Comparison of ENCODE assay signal across 33 cellular contexts in the genomic region with DNA sequence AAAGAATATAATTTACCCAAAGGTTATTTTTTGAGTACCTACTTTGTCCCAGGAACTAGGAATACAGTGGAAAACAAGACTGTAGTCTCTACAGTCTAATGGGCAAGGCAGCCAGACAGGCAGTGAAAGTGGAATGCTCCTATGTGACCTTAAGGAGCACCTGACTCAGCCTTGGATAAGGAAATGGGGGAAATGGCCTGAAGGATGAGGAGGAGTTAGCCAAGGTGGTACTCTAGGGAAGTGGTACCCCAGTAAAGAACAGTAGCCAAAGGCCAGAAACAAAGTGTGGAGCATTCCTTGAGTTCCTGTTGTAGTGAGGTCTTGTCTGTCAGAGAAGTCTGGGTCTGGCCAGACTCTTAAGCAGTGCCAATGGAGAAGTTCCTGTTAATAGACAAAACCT. TPM values are rescaled to one million over a fixed set of nuclear protein-coding genes. Genes with fewer than 3 reads are reported as not detected.
DNase-seq lines count a peak whose midpoint lies in the region; ATAC-seq and TF ChIP-seq lines count a peak whose summit lies in the region.
"Had no signal": no experiment of that assay in that cellular context is flagged by ENCODE, and none has a peak within 500 bp of the region (broad histone marks: within the 10 kb centered on the region; RNA-seq: fewer than 3 reads in every experiment).

No MANE protein-coding gene starts in this region.

- CTCF ChIA-PET in activated B cell treated with CpG ODN at 0.5 μM for 24 hours (lab: Charles Lee), result interaction anchor here (2.1 kb wide), 1 partner anchor 21 kb away, joined by 6 read pairs; no protein-coding TSS in a partner anchor

- H3K36me3 Mint-ChIP-seq in activated B cell treated with CpG ODN at 0.5 μM for 24 hours (ENCODE audit: low read depth), result peaks cover 88% of the 10 kb centered on the region

- H3K27ac ChIP-seq in left ventricle myocardium inferior (replicated peaks) (peak overlapping the region; percentile 4), neutrophil (peak overlapping the region; percentile 88), tibial artery (no peak overlapping the region)
- H3K27ac ChIP-seq: prostate gland, SJCRH30, VCaP had no signal

- H3K27me3 ChIP-seq in left ventricle myocardium inferior (ENCODE audit: low read depth), result no peaks in the 10 kb centered on the region
- H3K27me3 ChIP-seq in neutrophil, result no peaks in the 10 kb centered on the region
- no peaks in the 10 kb centered on the region for H3K27me3 ChIP-seq in tibial artery
- H3K27me3 ChIP-seq: left lung, SJCRH30 had no signal

- intact Hi-C loops in left ventricle myocardium inferior (cut with micrococcal nuclease), result no loop called here
- intact Hi-C loops in left ventricle myocardium superior (cut with micrococcal nuclease), result no loop called here
- intact Hi-C loops in activated B cell treated with CpG ODN at 0.5 μM for 24 hours (cut with micrococcal nuclease), result no loop called here
- intact Hi-C loops in tibial artery (cut with DNase I; ENCODE audit: low total_unique reads), result no loop called here

- POLR2A ChIA-PET in activated B cell treated with CpG ODN at 0.5 μM for 24 hours (lab: Charles Lee), result interaction anchor here (0.6 to 2.9 kb wide), 6 partner anchors 20 to 346 kb away, joined by 3 to 10 read pairs (median 8); a partner anchor contains a TSS

- ATAC-seq in left ventricle myocardium superior (no peak), activated B cell treated with CpG ODN at 0.5 μM for 24 hours (ENCODE audit: low read depth) (no peak), GM21825 (IDR thresholded peaks at IDR 0.05; ENCODE audit: unreplicated experiment) (no peak)
- ATAC-seq: effector memory CD8-positive, alpha-beta T cell; GM12878; HepG2; left lung; sciatic nerve had no signal

- H3K36me3 ChIP-seq in left ventricle myocardium inferior, result peaks cover 95% of the 10 kb centered on the region
- H3K36me3 ChIP-seq in neutrophil, result peaks cover 60% of the 10 kb centered on the region
- peaks cover 73 to 86% (median 77%) of the 10 kb centered on the region in 3 donors for H3K36me3 ChIP-seq in tibial artery

- peaks cover 47% of the 10 kb centered on the region for H3K4me1 Mint-ChIP-seq in activated B cell treated with CpG ODN at 0.5 μM for 24 hours

- H3K27ac Mint-ChIP-seq in activated B cell treated with CpG ODN at 0.5 μM for 24 hours, result peak overlapping the region; percentile 90
- H3K27ac Mint-ChIP-seq: mesothelial cell of epicardium had no signal

- DNase-seq in left ventricle myocardium inferior (no peak), left ventricle myocardium superior (no peak), activated B cell treated with CpG ODN at 0.5 μM for 24 hours (no peak), T-helper 9 cell (no peak), tibial artery (no peak)
- DNase-seq: activated CD4-positive, alpha-beta T cell treated with anti-CD3 and anti-CD28 coated beads for 4 hours; activated CD8-positive, alpha-beta memory T cell treated with anti-CD3 and anti-CD28 coated beads for 24 hours; activated effector memory CD4-positive, alpha-beta T cell treated with anti-CD3 and anti-CD28 coated beads, Interleukin-2, amount 50 U/mL, for 16 hours; activated naive CD8-positive, alpha-beta T cell treated with anti-CD3 and anti-CD28 coated beads for 36 hours; activated T-cell treated with anti-CD3 and anti-CD28 coated beads for 4 hours; cortex of kidney; DMS153; effector memory CD8-positive, alpha-beta T cell; HCEC 1CT; islet precursor cell; Karpas-422; left lung; NCI-H1048; NCI-H446 treated with DMSO at 0.1 percent for 48 hours; NCI-H774; SJCRH30; stimulated activated CD4-positive, alpha-beta T cell treated with anti-CD3 and anti-CD28 coated beads, Interleukin-12 subunit alpha, Interleukin-12 subunit beta, amount 100 ng/mL, for 4 hours; stimulated activated CD4-positive, alpha-beta T cell treated with anti-CD3 and anti-CD28 coated beads, Interleukin-4, amount 100 ng/mL, for 1 hour; substantia nigra; T1000 had no signal

- H3K4me3 Mint-ChIP-seq in activated B cell treated with CpG ODN at 0.5 μM for 24 hours, result peak overlapping the region; percentile 45
- H3K4me3 Mint-ChIP-seq: activated naive CD8-positive, alpha-beta T cell treated with anti-CD3 and anti-CD28 coated beads for 36 hours; effector memory CD8-positive, alpha-beta T cell; mesothelial cell of epicardium had no signal

- H3K27me3 Mint-ChIP-seq in activated B cell treated with CpG ODN at 0.5 μM for 24 hours, result no peaks in the 10 kb centered on the region
- H3K27me3 Mint-ChIP-seq: activated naive CD8-positive, alpha-beta T cell treated with anti-CD3 and anti-CD28 coated beads for 36 hours; effector memory CD8-positive, alpha-beta T cell had no signal

- H3K4me1 ChIP-seq in left ventricle myocardium inferior, result peaks cover 9% of the 10 kb centered on the region
- peaks cover 29 to 30% of the 10 kb centered on the region in 2 experiments for H3K4me1 ChIP-seq in neutrophil (ENCODE audit: control insufficient read depth in 1 of 2, insufficient read depth in 1 of 2, low read depth in 1 of 2, low read length in 1 of 2)
- H3K4me1 ChIP-seq in tibial artery, result peaks cover 0 to 18% (median 8%) of the 10 kb centered on the region in 4 donors
- H3K4me1 ChIP-seq: prostate gland, SJCRH30 had no signal

- H3K9me3 Mint-ChIP-seq in activated B cell treated with CpG ODN at 0.5 μM for 24 hours, result peaks cover 25% of the 10 kb centered on the region

- H3K9me3 ChIP-seq in left ventricle myocardium inferior (replicated peaks) (no peaks in the 10 kb centered on the region), neutrophil (no peaks in the 10 kb centered on the region), tibial artery (no peaks in the 10 kb centered on the region)
- H3K9me3 ChIP-seq: prostate gland, SJCRH30 had no signal

- TF ChIP-seq CTCF in left ventricle myocardium inferior (IDR thresholded peaks at IDR 0.05; ENCODE audit: borderline replicate concordance), result no peak
- TF ChIP-seq CTCF in activated B cell treated with CpG ODN at 0.5 μM for 24 hours (IDR thresholded peaks at IDR 0.05), result no peak
- no peak for TF ChIP-seq CTCF in neutrophil (IDR thresholded peaks at IDR 0.05)
- TF ChIP-seq CTCF in tibial artery (IDR thresholded peaks at IDR 0.05), result no peak

- H3K4me3 ChIP-seq in left ventricle myocardium inferior (no peak overlapping the region), neutrophil (ENCODE audit: low read depth in 1 of 2, low read length in 1 of 2) (peak overlapping the region; percentile 14 to 28), tibial artery (no peak overlapping the region)
- H3K4me3 ChIP-seq: GM12878, left lung, prostate gland, SJCRH30 had no signal

RNA-seq across cellular contexts. Expression of a gene that starts 6.0 kb away (rescaled TPM):
- total RNA-seq in left ventricle myocardium inferior (13.4 TPM), left ventricle myocardium superior (15.9 TPM), activated B cell treated with CpG ODN at 0.5 μM for 24 hours (35.2 and 48.7 TPM in 2 replicates)

RNA-seq across cellular contexts. Expression of a gene that starts 43.2 kb away (rescaled TPM):
- total RNA-seq in left ventricle myocardium inferior (13.3 TPM), left ventricle myocardium superior (13.2 TPM), activated B cell treated with CpG ODN at 0.5 μM for 24 hours (21.2 and 23.8 TPM in 2 replicates)

Comparison
In these comparisons a context has a peak if more than half of its experiments do, and no peak if none do; other contexts are left out.
1. H3K27ac ChIP-seq: peak in left ventricle myocardium inferior (single experiment) and neutrophil (single experiment); none in tibial artery (0 of 2).
2. H3K4me3 ChIP-seq: peak in neutrophil (2 of 2); none in left ventricle myocardium inferior (single experiment) and tibial artery (0 of 2).